Comparison of ENCODE assay signal across 25 cellular contexts in the genomic region with DNA sequence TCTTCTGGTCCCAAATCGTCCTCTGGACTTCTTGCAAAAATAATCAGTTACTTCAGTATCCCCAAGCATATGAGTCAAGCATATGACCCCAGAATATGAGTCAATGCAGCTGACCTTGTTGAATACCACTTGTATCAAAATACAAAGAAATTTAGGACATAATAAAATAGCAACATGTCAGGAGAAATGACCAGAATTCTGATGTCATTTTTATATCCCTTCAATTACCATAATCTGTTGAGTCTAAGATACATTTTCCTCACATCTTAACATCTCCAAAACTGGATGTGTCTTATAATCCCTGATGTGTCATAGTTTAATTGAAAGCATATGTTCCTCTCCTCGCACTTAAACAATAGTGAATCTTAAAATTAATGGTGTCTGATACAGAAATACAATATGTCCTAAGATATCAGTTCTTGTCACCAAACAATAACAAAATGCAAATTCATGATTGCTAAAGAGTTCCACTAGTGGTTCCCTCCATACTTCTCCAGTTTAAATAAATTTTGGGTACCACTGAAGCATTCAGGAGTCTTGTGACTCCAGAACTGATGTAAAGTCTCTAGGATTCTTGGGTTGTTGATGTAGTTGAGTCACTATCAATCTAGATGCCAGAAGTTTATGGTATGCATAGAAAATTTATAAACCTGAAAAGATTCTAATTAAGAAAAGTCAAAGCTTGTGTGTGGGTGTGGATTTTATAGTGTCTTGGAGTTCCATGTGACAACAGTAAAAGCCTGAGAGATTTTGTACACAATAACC. TPM values are rescaled to one million over a fixed set of nuclear protein-coding genes. Genes with fewer than 3 reads are reported as not detected.
DNase-seq lines count a peak whose midpoint lies in the region; FAIRE-seq and TF ChIP-seq lines count a peak whose summit lies in the region.
"Had no signal": no experiment of that assay in that cellular context is flagged by ENCODE, and none has a peak within 500 bp of the region (broad histone marks: within the 10 kb centered on the region; RNA-seq: fewer than 3 reads in every experiment).

No MANE protein-coding gene starts in this region.

- H3K36me3 ChIP-seq in tibial nerve (peaks cover 0 to 33% (median 0%) of the 10 kb centered on the region in 3 donors), right atrium auricular region (peaks cover 24% of the 10 kb centered on the region)
- H3K36me3 ChIP-seq: breast epithelium, uterus had no signal

- H3K9me3 ChIP-seq in tibial nerve, result peaks cover 0 to 8% (median 3%) of the 10 kb centered on the region in 4 donors
- H3K9me3 ChIP-seq in right atrium auricular region, result peaks cover 0 to 6% of the 10 kb centered on the region in 2 donors

- H3K27ac ChIP-seq in tibial nerve (no peak overlapping the region), right atrium auricular region (no peak overlapping the region)
- H3K27ac ChIP-seq: breast epithelium, HL-60, lower lobe of right lung, sigmoid colon had no signal

- TF ChIP-seq POLR2A in tibial nerve (IDR thresholded peaks at IDR 0.05), result no peak

- no peaks in the 10 kb centered on the region for H3K27me3 ChIP-seq in tibial nerve
- H3K27me3 ChIP-seq in right atrium auricular region, result no peaks in the 10 kb centered on the region
- H3K27me3 ChIP-seq: breast epithelium, sigmoid colon, uterus had no signal

- H3K4me3 ChIP-seq in skeletal muscle cell (ENCODE audit: low read depth, low read length), result no peak overlapping the region
- H3K4me3 ChIP-seq in tibial nerve, result no peak overlapping the region
- no peak overlapping the region for H3K4me3 ChIP-seq in right atrium auricular region
- H3K4me3 ChIP-seq: breast epithelium, K562, lower lobe of right lung, sigmoid colon, uterus had no signal

- no peak for TF ChIP-seq CTCF in D721Med (IDR thresholded peaks at IDR 0.05; ENCODE audit: insufficient read depth, missing control alignments)
- no peak for TF ChIP-seq CTCF in tibial nerve (IDR thresholded peaks at IDR 0.05)
- no peak for TF ChIP-seq CTCF in right atrium auricular region (IDR thresholded peaks at IDR 0.05)

- no peak for DNase-seq in D721Med (ENCODE audit: insufficient read length, low spot score)
- DNase-seq in M059J (ENCODE audit: low read depth), result peak; percentile 51
- DNase-seq in fibroblast of gingiva (ENCODE audit: low read depth), result peak; percentile 50
- peak; percentile 18 for DNase-seq in skeletal muscle cell (ENCODE audit: low read depth)
- no peak for DNase-seq in HuH-7 (ENCODE audit: low spot score)
- DNase-seq in tibial nerve (ENCODE audit: low spot score in 2 of 2), result no peak
- no peak for DNase-seq in right atrium auricular region (ENCODE audit: low spot score)
- no peak for DNase-seq in NCI-H510A (lab: John Stamatoyannopoulos, UW)
- DNase-seq: activated CD4-positive, alpha-beta memory T cell treated with anti-CD3 and anti-CD28 coated beads for 36 hours; activated naive CD4-positive, alpha-beta T cell treated with anti-CD3 and anti-CD28 coated beads, Interleukin-2, amount 50 U/mL, for 16 hours; activated T-cell treated with anti-CD3 and anti-CD28 coated beads, Interleukin-2, amount 50 U/mL, for 4 hours; C1 segment of cervical spinal cord; erythroblast; GOT3; lower lobe of right lung; NCI-H1048; NCI-H524 treated with DMSO at 0.1 percent for 48 hours; occipital lobe; sigmoid colon; T-helper 17 cell; uterus had no signal

- TF ChIP-seq EP300 in tibial nerve (IDR thresholded peaks at IDR 0.05), result no peak

- 60 to 61% methylated on average over 2 of the region's 2 CpGs for WGBS in tibial nerve, 2 donors

- peak; percentile 87 for FAIRE-seq in D721Med (lab: Jason Lieb, UNC)
- FAIRE-seq: GM18507, K562 had no signal

- H3K4me1 ChIP-seq in tibial nerve, result no peaks in the 10 kb centered on the region
- no peaks in the 10 kb centered on the region for H3K4me1 ChIP-seq in right atrium auricular region
- H3K4me1 ChIP-seq: breast epithelium, lower lobe of right lung, sigmoid colon, uterus had no signal

RNA-seq across cellular contexts. Expression of a gene that starts 41.8 kb away (rescaled TPM):
- 14.4 and 25.7 TPM in 2 replicates for total RNA-seq in M059J (2014; rRNA removed; shearing (Covaris generic))
- total RNA-seq in tibial nerve (10 to 100 TPM; 25.2 to 49.2 (median 40.0) TPM), right atrium auricular region (10 to 100 TPM; 52.3 to 62.2 TPM)

Comparison
In these comparisons a context has a peak if more than half of its experiments do, and no peak if none do; other contexts are left out.
1. DNase-seq: peak in M059J (single experiment), fibroblast of gingiva (single experiment) and skeletal muscle cell (single experiment); none in D721Med (single experiment), HuH-7 (single experiment), tibial nerve (0 of 2), right atrium auricular region (single experiment) and NCI-H510A (single experiment).